In the genomic region with DNA sequence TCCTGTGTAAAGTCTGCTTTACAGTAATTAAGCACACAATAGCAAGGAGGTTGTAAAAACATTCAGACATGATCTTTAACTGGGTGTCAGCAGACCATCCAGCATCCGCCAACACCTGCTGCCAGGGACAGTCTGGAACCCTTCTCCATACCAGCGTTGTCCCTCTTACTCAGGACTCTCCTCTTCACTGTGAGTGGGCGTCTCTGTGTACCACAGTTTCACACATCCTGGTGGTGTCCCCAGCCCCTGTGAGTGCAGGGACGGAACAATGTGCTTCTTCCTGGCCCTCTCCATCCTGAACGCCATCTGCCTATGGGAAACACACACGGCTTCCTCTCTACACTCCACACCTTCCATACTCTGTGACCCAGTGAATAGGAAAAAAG, we compare ENCODE assay signal across 11 cellular contexts.
DNase-seq lines count a peak whose midpoint lies in the region; ATAC-seq, FAIRE-seq and TF ChIP-seq lines count a peak whose summit lies in the region.
"Had no signal": no experiment of that assay in that cellular context is flagged by ENCODE, and none has a peak within 500 bp of the region (broad histone marks: within the 10 kb centered on the region; RNA-seq: fewer than 3 reads in every experiment).

No MANE protein-coding gene starts in this region.

- peak overlapping the region; percentile 42; the same call in 1 of the 2 replicates for H3K27ac ChIP-seq in BLaER1
- peak overlapping the region; percentile 94 for H3K27ac ChIP-seq in VCaP
- H3K27ac ChIP-seq in MM.1S (ENCODE audit: low read length): no peak overlapping the region

- H3K4me2 ChIP-seq in BLaER1 (peak overlapping the region; percentile 89), MM.1S (ENCODE audit: low read depth, low read length) (no peak overlapping the region)
- H3K4me2 ChIP-seq: GM23338 had no signal

- FAIRE-seq in RCC 7860 (lab: Jason Lieb, UNC): no peak
- FAIRE-seq: colon, islet of Langerhans had no signal

- H3K27me3 ChIP-seq in BLaER1 (no peaks in the 10 kb centered on the region), MM.1S (replicated peaks; ENCODE audit: insufficient read depth, low read length) (no peaks in the 10 kb centered on the region)

- TF ChIP-seq CTCF in VCaP (conservative IDR thresholded peaks at IDR 0.05) (no peak), MM.1S (IDR thresholded peaks at IDR 0.05; ENCODE audit: low read length) (no peak)

- H3K4me3 ChIP-seq in BLaER1: no peak overlapping the region
- no peak overlapping the region for H3K4me3 ChIP-seq in MM.1S (ENCODE audit: low read length)
- H3K4me3 ChIP-seq: GM23338 had no signal

- H3K79me2 ChIP-seq in MM.1S (ENCODE audit: low read length): no peaks in the 10 kb centered on the region

- H3K9me2 ChIP-seq in MM.1S (replicated peaks; ENCODE audit: insufficient read depth, low read length): no peaks in the 10 kb centered on the region

- DNase-seq in left kidney (ENCODE audit: low read depth, low spot score) (peak; percentile 32), RCC 7860 (ENCODE audit: low spot score) (no peak), MM.1S (no peak), retina (no peak), pons (ENCODE audit: low spot score) (no peak)

- H3K9me3 ChIP-seq in BLaER1 (no peaks in the 10 kb centered on the region), MM.1S (replicated peaks; ENCODE audit: insufficient read depth, low read length) (no peaks in the 10 kb centered on the region)

- peak overlapping the region; percentile 3; the same call in 1 of the 2 replicates for H3K9ac ChIP-seq in BLaER1
- H3K9ac ChIP-seq in MM.1S (ENCODE audit: low read length): no peak overlapping the region

- peaks cover 86% of the 10 kb centered on the region for H4K20me1 ChIP-seq in BLaER1
- no peaks in the 10 kb centered on the region for H4K20me1 ChIP-seq in MM.1S (ENCODE audit: insufficient read depth, low read length)

- no peaks in the 10 kb centered on the region for H3F3A ChIP-seq in MM.1S (ENCODE audit: insufficient read depth, low read length)

- peaks cover 86% of the 10 kb centered on the region for H3K4me1 ChIP-seq in BLaER1
- no peaks in the 10 kb centered on the region for H3K4me1 ChIP-seq in MM.1S (ENCODE audit: low read length)

- H2AFZ ChIP-seq in MM.1S (ENCODE audit: low read length): no peak overlapping the region
- H2AFZ ChIP-seq: GM23338 had no signal

- H3K36me3 ChIP-seq in BLaER1: peaks cover 85% of the 10 kb centered on the region
- H3K36me3 ChIP-seq in MM.1S (replicated peaks; ENCODE audit: insufficient read depth, low read length): peaks cover 10% of the 10 kb centered on the region; the same call in 1 of the 2 replicates

- ATAC-seq in GM19438 (IDR thresholded peaks at IDR 0.05; ENCODE audit: low read depth, unreplicated experiment): peak; percentile 33
- ATAC-seq: GM23338 had no signal
